1 cellular context compared by ENCODE assay signal in genomic region chr3:196619213-196619612, GRCh38.
TF ChIP-seq lines count a peak whose summit lies in the region.

No MANE protein-coding gene starts in this region.

TF ChIP-seq in K562, 482 proteins besides CTCF, POLR2A, EP300 and RAD21:
- TF ChIP-seq RFX1 (IDR thresholded peaks at IDR 0.05): no peak
- TF ChIP-seq RCOR1 (IDR thresholded peaks at IDR 0.05; ENCODE audit: borderline replicate concordance in 1 of 2, low read depth in 2 of 2, low read length in 2 of 2): no peak
- no peak for TF ChIP-seq ZNF280A (IDR thresholded peaks at IDR 0.05; ENCODE audit: low read depth, partially characterized antibody)
- TF ChIP-seq ERF (CRISPR knock-in tag; IDR thresholded peaks at IDR 0.05): no peak
- TF ChIP-seq SAFB2 (IDR thresholded peaks at IDR 0.05; ENCODE audit: borderline replicate concordance, low read depth, low read length, severe bottlenecking): no peak
